Comparison of ENCODE assay signal across 24 cellular contexts in the genomic region with DNA sequence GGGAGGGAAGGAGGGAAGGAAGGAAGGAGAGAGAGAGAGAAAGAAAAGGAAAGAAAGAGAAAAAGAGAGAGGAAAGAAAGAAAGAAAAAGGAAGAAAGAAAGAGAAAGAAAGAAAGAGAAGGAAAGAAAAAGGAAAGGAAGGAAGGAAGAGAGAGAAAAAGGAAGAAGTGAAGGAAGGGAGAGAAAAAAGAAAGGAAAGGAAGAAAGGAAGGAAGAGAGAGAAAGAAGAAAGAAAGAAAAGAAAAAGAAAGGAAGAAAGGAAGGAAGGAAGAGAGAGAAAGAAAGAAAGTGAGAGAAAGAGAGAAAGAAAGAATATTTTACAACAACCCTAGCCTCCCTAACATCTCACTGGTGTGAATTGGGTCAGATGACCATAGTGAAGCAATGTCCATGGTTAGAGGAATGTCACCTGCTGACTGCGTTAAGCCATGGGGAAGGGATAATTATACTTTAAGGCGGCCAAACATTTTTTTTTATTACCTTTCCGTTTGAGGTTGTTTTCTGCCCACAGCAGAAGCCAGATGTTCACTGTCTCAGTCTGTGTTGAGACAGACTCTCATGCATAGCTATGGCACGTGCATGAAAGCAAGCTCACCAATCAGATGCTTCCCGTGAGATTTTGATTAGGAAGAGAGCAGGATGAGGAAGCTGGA.
DNase-seq lines count a peak whose midpoint lies in the region; ATAC-seq and TF ChIP-seq lines count a peak whose summit lies in the region.
"Had no signal": no experiment of that assay in that cellular context is flagged by ENCODE, and none has a peak within 500 bp of the region (broad histone marks: within the 10 kb centered on the region; RNA-seq: fewer than 3 reads in every experiment).

No MANE protein-coding gene starts in this region.

- ATAC-seq in activated CD8-positive, alpha-beta T cell treated with anti-CD3 and anti-CD28 coated beads, Interleukin-2, amount 10 ng/mL, durations not matched to agents 7 days and 5 days, result no peak
- no peak for ATAC-seq in HG03442 (IDR thresholded peaks at IDR 0.05; ENCODE audit: unreplicated experiment)
- ATAC-seq: GM12878, left ventricle myocardium superior, T-helper 17 cell had no signal

- no peaks in the 10 kb centered on the region for H3K9me3 Mint-ChIP-seq in activated naive CD4-positive, alpha-beta T cell treated with anti-CD3 and anti-CD28 coated beads for 36 hours
- no peaks in the 10 kb centered on the region for H3K9me3 Mint-ChIP-seq in activated CD8-positive, alpha-beta T cell treated with anti-CD3 and anti-CD28 coated beads, Interleukin-2, amount 10 ng/mL, durations not matched to agents 7 days and 5 days (ENCODE audit: insufficient read depth)
- H3K9me3 Mint-ChIP-seq: naive B cell had no signal

- H3K27ac Mint-ChIP-seq in activated naive CD4-positive, alpha-beta T cell treated with anti-CD3 and anti-CD28 coated beads for 36 hours, result no peak overlapping the region
- H3K27ac Mint-ChIP-seq in activated CD8-positive, alpha-beta T cell treated with anti-CD3 and anti-CD28 coated beads, Interleukin-2, amount 10 ng/mL, durations not matched to agents 7 days and 5 days, result no peak overlapping the region
- H3K27ac Mint-ChIP-seq: T-helper 17 cell had no signal

- POLR2A ChIA-PET in HEK293T (lab: Yijun Ruan, JAX), result no interaction called here
- POLR2A ChIA-PET in activated CD8-positive, alpha-beta T cell treated with anti-CD3 and anti-CD28 coated beads, Interleukin-2, amount 10 ng/mL, durations not matched to agents 7 days and 5 days (lab: Charles Lee), result no interaction called here

- intact Hi-C loops in activated naive CD4-positive, alpha-beta T cell treated with anti-CD3 and anti-CD28 coated beads for 36 hours (cut with micrococcal nuclease), result no loop called here

- no peak overlapping the region for H3K9ac ChIP-seq in BLaER1
- H3K9ac ChIP-seq: SK-N-SH had no signal

- no peak overlapping the region for H3K4me3 Mint-ChIP-seq in activated naive CD4-positive, alpha-beta T cell treated with anti-CD3 and anti-CD28 coated beads for 36 hours
- H3K4me3 Mint-ChIP-seq in activated CD8-positive, alpha-beta T cell treated with anti-CD3 and anti-CD28 coated beads, Interleukin-2, amount 10 ng/mL, durations not matched to agents 7 days and 5 days, result no peak overlapping the region
- H3K4me3 Mint-ChIP-seq: naive B cell, T-helper 17 cell had no signal

- H3K9me3 ChIP-seq in BLaER1, result no peaks in the 10 kb centered on the region
- H3K9me3 ChIP-seq: SK-N-SH had no signal

- peak overlapping the region; percentile 30; the same call in 1 of the 2 replicates for H3K4me2 ChIP-seq in BLaER1
- H3K4me2 ChIP-seq: SK-N-SH had no signal

- DNase-seq in HEK293T (ENCODE audit: extremely low spot score) (no peak), NAMALWA (ENCODE audit: low spot score) (peak; percentile 30), RPMI8226 (peak; percentile 58)
- DNase-seq in activated naive CD4-positive, alpha-beta T cell treated with anti-CD3 and anti-CD28 coated beads for 36 hours, result no peak
- DNase-seq in activated CD8-positive, alpha-beta T cell treated with anti-CD3 and anti-CD28 coated beads, Interleukin-2, amount 10 ng/mL, durations not matched to agents 7 days and 5 days, result no peak
- no peak for DNase-seq in stimulated activated CD4-positive, alpha-beta T cell treated with anti-CD3 and anti-CD28 coated beads, Interleukin-15, amount 100 ng/mL, for 24 hours
- DNase-seq: ACHN; activated CD4-positive, alpha-beta T cell treated with anti-CD3 and anti-CD28 coated beads for 4 hours; activated naive CD4-positive, alpha-beta T cell; activated T-cell treated with anti-CD3 and anti-CD28 coated beads, Interleukin-2, amount 50 U/mL, for 48 hours; HCEC 1CT; islet precursor cell; left ventricle myocardium superior; naive B cell; NCI-H1417 treated with DMSO at 0.1 percent for 48 hours; NCI-H2107; NCI-H446 treated with DMSO at 0.1 percent for 48 hours; occipital lobe; SK-N-SH; stimulated activated naive CD4-positive, alpha-beta T cell; T-helper 17 cell had no signal

- no peaks in the 10 kb centered on the region for H3K27me3 ChIP-seq in BLaER1

- no peak overlapping the region for H3K4me3 ChIP-seq in BLaER1
- H3K4me3 ChIP-seq: GM12878 had no signal

- peaks cover 7% of the 10 kb centered on the region; the same call in 1 of the 2 replicates for H3K4me1 ChIP-seq in BLaER1

- H4K20me1 ChIP-seq in BLaER1, result no peaks in the 10 kb centered on the region

- H3K27me3 Mint-ChIP-seq in activated naive CD4-positive, alpha-beta T cell treated with anti-CD3 and anti-CD28 coated beads for 36 hours (ENCODE audit: low read depth), result peaks cover 8% of the 10 kb centered on the region
- peaks cover 9% of the 10 kb centered on the region for H3K27me3 Mint-ChIP-seq in activated CD8-positive, alpha-beta T cell treated with anti-CD3 and anti-CD28 coated beads, Interleukin-2, amount 10 ng/mL, durations not matched to agents 7 days and 5 days (ENCODE audit: low read depth)

- CTCF ChIA-PET in HEK293T (lab: Yijun Ruan, JAX), result no interaction called here
- CTCF ChIA-PET in activated naive CD4-positive, alpha-beta T cell treated with anti-CD3 and anti-CD28 coated beads for 36 hours (lab: Charles Lee), result no interaction called here
- CTCF ChIA-PET in activated CD8-positive, alpha-beta T cell treated with anti-CD3 and anti-CD28 coated beads, Interleukin-2, amount 10 ng/mL, durations not matched to agents 7 days and 5 days (lab: Charles Lee), result interaction anchor here (1.2 kb wide), 1 partner anchor 191 kb away, joined by 3 read pairs; no protein-coding TSS in a partner anchor

- no peaks in the 10 kb centered on the region for H3K4me1 Mint-ChIP-seq in activated naive CD4-positive, alpha-beta T cell treated with anti-CD3 and anti-CD28 coated beads for 36 hours (ENCODE audit: low read depth)
- H3K4me1 Mint-ChIP-seq in activated CD8-positive, alpha-beta T cell treated with anti-CD3 and anti-CD28 coated beads, Interleukin-2, amount 10 ng/mL, durations not matched to agents 7 days and 5 days (ENCODE audit: low read depth), result no peaks in the 10 kb centered on the region
- H3K4me1 Mint-ChIP-seq: naive B cell, T-helper 17 cell had no signal

- no peak overlapping the region for H3K27ac ChIP-seq in BLaER1

- H3K36me3 Mint-ChIP-seq in activated naive CD4-positive, alpha-beta T cell treated with anti-CD3 and anti-CD28 coated beads for 36 hours (ENCODE audit: low read depth), result no peaks in the 10 kb centered on the region
- no peaks in the 10 kb centered on the region for H3K36me3 Mint-ChIP-seq in activated CD8-positive, alpha-beta T cell treated with anti-CD3 and anti-CD28 coated beads, Interleukin-2, amount 10 ng/mL, durations not matched to agents 7 days and 5 days (ENCODE audit: low read depth)
- H3K36me3 Mint-ChIP-seq: naive B cell had no signal

- no peaks in the 10 kb centered on the region for H3K36me3 ChIP-seq in BLaER1

TF ChIP-seq in HEK293T, 16 proteins besides CTCF, POLR2A, EP300 and RAD21:
- TF ChIP-seq TARDBP (IDR thresholded peaks at IDR 0.05) (0 out of 2 replicates have a peak, but pooled peaks have one; percentile 9), NFRKB (IDR thresholded peaks at IDR 0.05) (no peak)

Comparison
In these comparisons a context has a peak if more than half of its experiments do, and no peak if none do; other contexts are left out.
1. DNase-seq: peak in NAMALWA (single experiment) and RPMI8226 (single experiment); none in HEK293T (single experiment), activated naive CD4-positive, alpha-beta T cell treated with anti-CD3 and anti-CD28 coated beads for 36 hours (single experiment), activated CD8-positive, alpha-beta T cell treated with anti-CD3 and anti-CD28 coated beads, Interleukin-2, amount 10 ng/mL, durations not matched to agents 7 days and 5 days (single experiment) and stimulated activated CD4-positive, alpha-beta T cell treated with anti-CD3 and anti-CD28 coated beads, Interleukin-15, amount 100 ng/mL, for 24 hours (single experiment).